In genomic region chr15:90189781-90190467, GRCh38 we compare ENCODE assay signal across 17 cellular contexts. TPM values are rescaled to one million over a fixed set of nuclear protein-coding genes. Genes with fewer than 3 reads are reported as not detected.
DNase-seq lines count a peak whose midpoint lies in the region; ATAC-seq, FAIRE-seq and TF ChIP-seq lines count a peak whose summit lies in the region.
"Had no signal": no experiment of that assay in that cellular context is flagged by ENCODE, and none has a peak within 500 bp of the region (broad histone marks: within the 10 kb centered on the region; RNA-seq: fewer than 3 reads in every experiment).

No MANE protein-coding gene starts in this region.

- H3K4me1 ChIP-seq in Caco-2 (0 out of 2 replicates have a peak, but pooled peaks cover 4% of the 10 kb centered on the region), Panc1 (ENCODE audit: control insufficient read depth, insufficient read depth, low read length) (peaks cover 70% of the 10 kb centered on the region), duodenal mucosa (ENCODE audit: control insufficient read depth in 1 of 2, insufficient read depth in 2 of 2, low read length in 2 of 2) (peaks cover 47 to 56% of the 10 kb centered on the region in 2 donors), sigmoid colon (peaks cover 0 to 89% (median 81%) of the 10 kb centered on the region in 4 donors)

- TF ChIP-seq EP300 in sigmoid colon (IDR thresholded peaks at IDR 0.05): no peak

- intact Hi-C loops in Caco-2 (cut with micrococcal nuclease; ENCODE audit: unreplicated experiment): no loop called here
- intact Hi-C loops in Panc1 (cut with micrococcal nuclease; ENCODE audit: unreplicated experiment): no loop called here
- intact Hi-C loops in sigmoid colon (cut with DNase I): no loop called here

- WGBS in sigmoid colon, 2 donors: 82 to 86% methylated on average over 10 of the region's 10 CpGs

- DNase-seq in Caco-2 (no peak), Panc1 (ENCODE audit: low read depth, low spot score) (no peak), sigmoid colon (no peak), KBM-7 (no peak), hippocampal formation (lab: John Stamatoyannopoulos, UW) (no peak), GM10266 (ENCODE audit: extremely low spot score) (no peak), frontal cortex (ENCODE audit: low spot score in 2 of 2) (no peak)
- DNase-seq: AML-193, dermis blood vessel endothelial cell, left cardiac atrium, NCI-H2227 treated with DMSO at 0.1 percent for 48 hours, WERI-Rb-1 had no signal

- ATAC-seq in Panc1: peak; percentile 1
- ATAC-seq: left cardiac atrium had no signal

- H3K9me3 ChIP-seq in Caco-2 (no peaks in the 10 kb centered on the region), Panc1 (ENCODE audit: control insufficient read depth, insufficient read depth, low read depth, low read length) (no peaks in the 10 kb centered on the region), duodenal mucosa (ENCODE audit: control insufficient read depth in 1 of 2, low read length in 2 of 2) (no peaks in the 10 kb centered on the region), sigmoid colon (no peaks in the 10 kb centered on the region)

- H3K27ac ChIP-seq in Panc1 (ENCODE audit: low read length): peak overlapping the region; percentile 93
- peak overlapping the region; percentile 80 for H3K27ac ChIP-seq in duodenal mucosa (ENCODE audit: low read depth, low read length)
- H3K27ac ChIP-seq in sigmoid colon: peak overlapping the region; percentile 96 to 99 (median 97)
- H3K27ac ChIP-seq: WERI-Rb-1 had no signal

- H3K27me3 Mint-ChIP-seq in Caco-2 (ENCODE audit: insufficient read depth, unreplicated experiment): no peaks in the 10 kb centered on the region

- CTCF ChIA-PET in Caco-2 (lab: Charles Lee): interaction anchor here (0.6 to 1.3 kb wide), 2 partner anchors 11 to 756 kb away, joined by 3 to 6 read pairs; partner anchors contain the start of gene SEMA4B
- CTCF ChIA-PET in Panc1 (lab: Charles Lee): no interaction called here

- H3K27ac Mint-ChIP-seq in Caco-2 (ENCODE audit: unreplicated experiment): peak overlapping the region; percentile 12

- H3K9ac ChIP-seq in duodenal mucosa (ENCODE audit: low read depth in 1 of 2, low read length in 2 of 2): peak overlapping the region; percentile 49 to 56

- no peaks in the 10 kb centered on the region for H3K27me3 ChIP-seq in Caco-2 (replicated peaks; ENCODE audit: control insufficient read depth, insufficient read depth, low read length)
- no peaks in the 10 kb centered on the region for H3K27me3 ChIP-seq in Panc1 (ENCODE audit: control insufficient read depth, insufficient read depth, low read length)
- H3K27me3 ChIP-seq in duodenal mucosa (ENCODE audit: control insufficient read depth in 1 of 2, insufficient read depth in 2 of 2, low read length in 2 of 2): no peaks in the 10 kb centered on the region
- H3K27me3 ChIP-seq in sigmoid colon: no peaks in the 10 kb centered on the region

- no peaks in the 10 kb centered on the region for H3K9me3 Mint-ChIP-seq in Caco-2 (ENCODE audit: unreplicated experiment)

- no peak overlapping the region for H3K4me3 Mint-ChIP-seq in Caco-2 (ENCODE audit: unreplicated experiment)

- no peak for FAIRE-seq in frontal cortex (lab: Jason Lieb, UNC)
- FAIRE-seq: G401.6 had no signal

- in situ Hi-C loops in Panc1 (cut with HindIII; ENCODE audit: low pct_unique_long_range_greater_than_20kb, low sequenced_read_pairs) (no loop called here), KBM-7 (cut with MboI; ENCODE audit: low pct_unique_long_range_greater_than_20kb, low sequenced_read_pairs) (no loop called here)

- POLR2A ChIA-PET in Caco-2 (lab: Charles Lee): no interaction called here
- POLR2A ChIA-PET in Panc1 (lab: Charles Lee): interaction anchor here (0.6 to 1.1 kb wide), 5 partner anchors 11 to 88 kb away, joined by 3 to 10 read pairs (median 4); partner anchors contain the start of gene SEMA4B

- H3K36me3 Mint-ChIP-seq in Caco-2 (ENCODE audit: insufficient read depth, unreplicated experiment): peaks cover 6% of the 10 kb centered on the region

- no peaks in the 10 kb centered on the region for H3K4me1 Mint-ChIP-seq in Caco-2 (ENCODE audit: low read depth, unreplicated experiment)

- no peak overlapping the region for H3K4me3 ChIP-seq in Caco-2 (ENCODE audit: low read depth, low read length)
- H3K4me3 ChIP-seq in Panc1 (ENCODE audit: low read depth in 2 of 2, low read length in 2 of 2): no peak overlapping the region
- peak overlapping the region; percentile 28 to 41 for H3K4me3 ChIP-seq in duodenal mucosa (ENCODE audit: low read depth in 1 of 2, low read length in 2 of 2)
- no peak overlapping the region for H3K4me3 ChIP-seq in sigmoid colon

- H3K36me3 ChIP-seq in Caco-2 (ENCODE audit: control insufficient read depth, insufficient read depth, low read length): no peaks in the 10 kb centered on the region
- H3K36me3 ChIP-seq in Panc1 (ENCODE audit: control insufficient read depth, insufficient read depth, low read length): no peaks in the 10 kb centered on the region
- no peaks in the 10 kb centered on the region for H3K36me3 ChIP-seq in duodenal mucosa (ENCODE audit: control insufficient read depth in 1 of 2, insufficient read depth in 2 of 2, low read length in 2 of 2)
- H3K36me3 ChIP-seq in sigmoid colon: no peaks in the 10 kb centered on the region

- TF ChIP-seq POLR2A in sigmoid colon (IDR thresholded peaks at IDR 0.05): no peak

- no peak for TF ChIP-seq CTCF in Caco-2 (IDR thresholded peaks at IDR 0.05; ENCODE audit: insufficient read depth in 1 of 2, low read depth in 1 of 2, low read length in 1 of 2, severe bottlenecking in 1 of 2, unreplicated experiment in 1 of 2)
- no peak for TF ChIP-seq CTCF in Panc1 (IDR thresholded peaks at IDR 0.05)
- no peak for TF ChIP-seq CTCF in sigmoid colon (IDR thresholded peaks at IDR 0.05)
- TF ChIP-seq CTCF in GM10266 (IDR thresholded peaks at IDR 0.05; ENCODE audit: control insufficient read depth, insufficient read depth, low read depth, missing control alignments): no peak

- BruUV-seq in Caco-2 (replicated peaks; lab: Mats Ljungman, UMichigan) (no TSS peak), Panc1 (replicated peaks; lab: Mats Ljungman, UMichigan) (no TSS peak)

RNA-seq across cellular contexts. Expression of gene SEMA4B, which starts 11.2 kb away (rescaled TPM):
- 13.9 and 14.6 TPM in 2 replicates for total RNA-seq in Caco-2 (2022)
- 600 TPM for total RNA-seq in Panc1 (2021; ENCODE audit: unreplicated experiment)
- 1,018 TPM for polyA plus RNA-seq in Panc1 (2012; ENCODE audit: insufficient read length)
- total RNA-seq in sigmoid colon: 10 to 100 TPM; 42.0 to 72.4 (median 58.6) TPM
- polyA plus RNA-seq in sigmoid colon: 10 to 100 TPM; 10.6 to 94.5 (median 11.4) TPM
- total RNA-seq in frontal cortex: 35.5 TPM

RNA-seq across cellular contexts. Expression of gene CIB1, which starts 43.8 kb away (rescaled TPM):
- 37.7 and 44.5 TPM in 2 replicates for total RNA-seq in Caco-2 (2022)
- total RNA-seq in Panc1 (2021; ENCODE audit: unreplicated experiment): 193 TPM
- 352 TPM for polyA plus RNA-seq in Panc1 (2012; ENCODE audit: insufficient read length)
- 10 to 100 TPM; 18.6 to 35.7 (median 35.5) TPM for total RNA-seq in sigmoid colon
- polyA plus RNA-seq in sigmoid colon: 100 to 1,000 TPM; 283 to 436 (median 359) TPM
- 3.7 TPM for total RNA-seq in frontal cortex

RNA-seq across cellular contexts. Expression of gene GDPGP1, which starts 44.1 kb away (rescaled TPM):
- 5.1 and 5.7 TPM in 2 replicates for total RNA-seq in Caco-2 (2022)
- total RNA-seq in Panc1 (2021; ENCODE audit: unreplicated experiment): 22.8 TPM
- 11.7 TPM for polyA plus RNA-seq in Panc1 (2012; ENCODE audit: insufficient read length)
- 1 to 10 TPM; 3.0 to 7.5 (median 5.4) TPM for total RNA-seq in sigmoid colon
- polyA plus RNA-seq in sigmoid colon: 10 to 100 TPM in 1 of 3 donors, 1 to 10 TPM in 2; 7.9 to 12.7 (median 9.0) TPM
- total RNA-seq in frontal cortex: 4.9 TPM

RNA-seq across cellular contexts. Expression of gene TTLL13, which starts 59.4 kb away (rescaled TPM):
- 0.43 TPM in 1 of 2 replicates, not detected in the other for total RNA-seq in Caco-2 (2022)
- total RNA-seq in Panc1 (2021; ENCODE audit: unreplicated experiment): 0.39 TPM
- 0.17 TPM for polyA plus RNA-seq in Panc1 (2012; ENCODE audit: insufficient read length)
- total RNA-seq in sigmoid colon: not detected
- under 1 TPM in 1 of 3 donors, not detected in 2; 0.25 TPM for polyA plus RNA-seq in sigmoid colon
- under 0.01 TPM for total RNA-seq in frontal cortex
- total RNA-seq: glomerular endothelial cell, left cardiac atrium, M059J, RPMI7951 had no signal

Comparison
In these comparisons a context has a peak if more than half of its experiments do, and no peak if none do; other contexts are left out.
1. H3K4me3 ChIP-seq: peak in duodenal mucosa (2 of 2); none in Caco-2 (single experiment), Panc1 (0 of 2) and sigmoid colon (0 of 4).
2. Peak in every context shown above with its lines, with median percentiles within 50 percentile points of each other: H3K27ac ChIP-seq.